Comparison of ENCODE assay signal across 1 cellular context in genomic region chr3:47782538-47783308, GRCh38.
TF ChIP-seq lines count a peak whose summit lies in the region.

No MANE protein-coding gene starts in this region.

TF ChIP-seq in GM23338, 12 proteins besides CTCF, POLR2A, EP300 and RAD21 (continued from another document):
- TF ChIP-seq REST (IDR thresholded peaks at IDR 0.05; ENCODE audit: unreplicated experiment), result no peak
- no peak for TF ChIP-seq POLR2AphosphoS5 (IDR thresholded peaks at IDR 0.05; ENCODE audit: low read depth)
